Comparison of ENCODE assay signal across 38 cellular contexts in the genomic region with DNA sequence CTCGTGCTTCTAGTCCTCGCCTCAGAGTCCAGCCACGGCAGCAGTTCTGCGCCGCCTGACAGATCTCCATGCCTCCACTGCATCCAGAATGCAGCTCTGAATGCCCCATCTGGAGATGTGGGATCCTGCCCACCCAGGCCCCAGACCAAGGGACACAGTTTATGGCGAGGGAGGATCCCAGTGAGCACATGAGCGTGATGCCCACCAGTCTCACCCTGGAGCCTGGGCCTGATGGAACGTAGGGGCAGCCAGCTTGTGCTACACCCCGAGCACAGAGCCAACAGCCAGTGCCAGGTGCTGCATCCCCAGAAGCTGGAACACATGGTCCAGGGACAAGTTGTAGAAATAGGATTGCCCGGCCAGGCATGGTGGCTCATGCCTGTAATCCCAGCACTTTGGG. TPM values are rescaled to one million over a fixed set of nuclear protein-coding genes. Genes with fewer than 3 reads are reported as not detected.
"Had no signal": no experiment of that assay in that cellular context is flagged by ENCODE, and none has a peak within 500 bp of the region (broad histone marks: within the 10 kb centered on the region; RNA-seq: fewer than 3 reads in every experiment).

No MANE protein-coding gene starts in this region.

- H3K4me3 Mint-ChIP-seq: activated B cell treated with CpG ODN at 0.5 μM for 24 hours; activated CD4-positive, alpha-beta memory T cell treated with anti-CD3 and anti-CD28 coated beads, Interleukin-2, amount 10 ng/mL, durations not matched to agents 7 days and 5 days; activated CD8-positive, alpha-beta memory T cell treated with anti-CD3 and anti-CD28 coated beads, Interleukin-2, amount 10 ng/mL, durations not matched to agents 7 days and 5 days; activated naive CD4-positive, alpha-beta T cell treated with anti-CD3 and anti-CD28 coated beads, Interleukin-2, amount 10 ng/mL, durations not matched to agents 7 days and 5 days; activated naive CD8-positive, alpha-beta T cell; central memory CD8-positive, alpha-beta T cell; T-cell; T-helper 17 cell had no signal

- H3K9me3 ChIP-seq: ascending aorta had no signal

- H2AFZ ChIP-seq: PC-9 had no signal

- H3K36me3 Mint-ChIP-seq: activated CD8-positive, alpha-beta memory T cell treated with anti-CD3 and anti-CD28 coated beads, Interleukin-2, amount 10 ng/mL, durations not matched to agents 7 days and 5 days; activated naive CD4-positive, alpha-beta T cell treated with anti-CD3 and anti-CD28 coated beads, Interleukin-2, amount 10 ng/mL, durations not matched to agents 7 days and 5 days; activated naive CD8-positive, alpha-beta T cell had no signal

- H3K27me3 ChIP-seq: ascending aorta, cardiac muscle cell had no signal

- H3K9me3 Mint-ChIP-seq: activated B cell treated with CpG ODN at 0.5 μM for 24 hours; activated CD4-positive, alpha-beta memory T cell treated with anti-CD3 and anti-CD28 coated beads, Interleukin-2, amount 10 ng/mL, durations not matched to agents 7 days and 5 days; activated naive CD4-positive, alpha-beta T cell treated with anti-CD3 and anti-CD28 coated beads, Interleukin-2, amount 10 ng/mL, durations not matched to agents 7 days and 5 days; activated T-helper 2 cell treated with anti-CD3 and anti-CD28 coated beads, Interferon-gamma antibody, Interleukin-2, Interleukin-4, amounts not matched to agents 10 μg/mL and 5 μg/mL and 100 μg/mL, durations not matched to agents 14 hours and 24 hours and 36 hours; central memory CD8-positive, alpha-beta T cell had no signal

- H3K27ac ChIP-seq: ascending aorta, cardiac muscle cell, PC-9, RWPE1, VCaP had no signal

- ATAC-seq: activated CD8-positive, alpha-beta memory T cell treated with anti-CD3 and anti-CD28 coated beads, Interleukin-2, amount 10 ng/mL, durations not matched to agents 7 days and 5 days; Right ventricle myocardium inferior; SK-N-SH treated with all-trans-retinoic acid at 6 μM for 48 hours; T-cell; T-helper 17 cell had no signal

- FAIRE-seq: RCC 7860 had no signal

- H3K4me3 ChIP-seq: ascending aorta, cardiac muscle cell, PC-9 had no signal

- H3K4me2 ChIP-seq: PC-9 had no signal

- H3K27ac Mint-ChIP-seq: activated B cell treated with CpG ODN at 0.5 μM for 24 hours; activated CD4-positive, alpha-beta memory T cell treated with anti-CD3 and anti-CD28 coated beads, Interleukin-2, amount 10 ng/mL, durations not matched to agents 7 days and 5 days; activated CD8-positive, alpha-beta memory T cell treated with anti-CD3 and anti-CD28 coated beads, Interleukin-2, amount 10 ng/mL, durations not matched to agents 7 days and 5 days; activated naive CD4-positive, alpha-beta T cell treated with anti-CD3 and anti-CD28 coated beads, Interleukin-2, amount 10 ng/mL, durations not matched to agents 7 days and 5 days; activated naive CD8-positive, alpha-beta T cell; activated T-helper 2 cell treated with anti-CD3 and anti-CD28 coated beads, Interferon-gamma antibody, Interleukin-2, Interleukin-4, amounts not matched to agents 10 μg/mL and 5 μg/mL and 100 μg/mL, durations not matched to agents 14 hours and 24 hours and 36 hours; T-cell; T-helper 17 cell had no signal

- DNase-seq: activated B cell treated with CpG ODN at 0.5 μM for 24 hours; activated CD4-positive, alpha-beta memory T cell treated with anti-CD3 and anti-CD28 coated beads, Interleukin-2, amount 10 ng/mL, durations not matched to agents 7 days and 5 days; activated CD4-positive, alpha-beta T cell treated with anti-CD3 and anti-CD28 coated beads for 4 hours; activated CD4-positive, alpha-beta T cell treated with anti-CD3 and anti-CD28 coated beads, Interleukin-2, amount 50 U/mL, for 1 hour; activated CD4-positive, CD25-positive, alpha-beta regulatory T cell treated with anti-CD3 and anti-CD28 coated beads, Interleukin-2, amount 50 U/mL, for 72 hours; activated CD8-positive, alpha-beta memory T cell treated with anti-CD3 and anti-CD28 coated beads for 24 hours; activated CD8-positive, alpha-beta memory T cell treated with anti-CD3 and anti-CD28 coated beads, Interleukin-2, amount 10 ng/mL, durations not matched to agents 7 days and 5 days; activated CD8-positive, alpha-beta memory T cell treated with anti-CD3 and anti-CD28 coated beads, Interleukin-2, amount 50 U/mL, for 48 hours; activated naive CD4-positive, alpha-beta T cell treated with anti-CD3 and anti-CD28 coated beads, Interleukin-2, amount 10 ng/mL, durations not matched to agents 7 days and 5 days; amniotic stem cell; KG1; MM.1S; MV-4-11; NCI-H1092; NCI-H1436 treated with DMSO at 0.1 percent for 48 hours; NCI-H1694 treated with DMSO at 0.1 percent for 48 hours; NCI-H2029; NCI-H510A; NCI-H526; NCI-H748 treated with DMSO at 0.1 percent for 48 hours; NK-92 treated with Interleukin-12 subunit alpha and Interleukin-12 subunit beta, amount 100 ng/mL, for 24 hours; PC-9; SIG-M5; T-cell; T-helper 17 cell had no signal

- H3K36me3 ChIP-seq: ascending aorta, cardiac muscle cell had no signal

RNA-seq across cellular contexts. Expression of a gene that starts 10.4 kb away (rescaled TPM):
- total RNA-seq: activated B cell treated with CpG ODN at 0.5 μM for 24 hours, ascending aorta, cardiac muscle cell, LHCN-M2, OCI-LY7, PC-9, Right ventricle myocardium inferior, SK-MEL-5, T-helper 17 cell had no signal
- polyA plus RNA-seq: cardiac muscle cell had no signal
